Comparison of ENCODE assay signal across 13 cellular contexts in genomic region chr3:115667175-115668065, GRCh38. TPM values are rescaled to one million over a fixed set of nuclear protein-coding genes. Genes with fewer than 3 reads are reported as not detected.
DNase-seq lines count a peak whose midpoint lies in the region; ATAC-seq and TF ChIP-seq lines count a peak whose summit lies in the region.
"Had no signal": no experiment of that assay in that cellular context is flagged by ENCODE, and none has a peak within 500 bp of the region (broad histone marks: within the 10 kb centered on the region; RNA-seq: fewer than 3 reads in every experiment).

No MANE protein-coding gene starts in this region.

- no peak for DNase-seq in RWPE2 (ENCODE audit: low spot score)
- peak; percentile 16 for DNase-seq in iPS-NIHi11 (ENCODE audit: low spot score)
- no peak for DNase-seq in NCI-H2081 treated with DMSO at 0.1 percent for 48 hours (lab: John Stamatoyannopoulos, UW)
- DNase-seq in NCI-H1436 (lab: John Stamatoyannopoulos, UW): no peak
- no peak for DNase-seq in H4 (ENCODE audit: low spot score)
- DNase-seq: activated CD4-positive, alpha-beta T cell treated with anti-CD3 and anti-CD28 coated beads, Interleukin-2, amount 50 U/mL, for 1 hour; DND-41; stimulated activated naive CD4-positive, alpha-beta T cell treated with Interleukin-2 at 50 U/mL for 16 hours had no signal

- H3K4me3 ChIP-seq in RWPE2 (ENCODE audit: severe bottlenecking): no peak overlapping the region

- H3K36me3 ChIP-seq in RWPE2 (ENCODE audit: low read depth): no peaks in the 10 kb centered on the region

- H3K4me1 ChIP-seq in RWPE2 (ENCODE audit: insufficient read depth, poor library complexity, severe bottlenecking): peaks cover 6% of the 10 kb centered on the region

- peak; percentile 8 for TF ChIP-seq CTCF in GM12873 (IDR thresholded peaks at IDR 0.05; ENCODE audit: insufficient read depth, low read depth, low read length, missing control alignments)
- TF ChIP-seq CTCF in RWPE2 (IDR thresholded peaks at IDR 0.05; ENCODE audit: poor library complexity, severe bottlenecking): no peak

- ATAC-seq in GM21717 (IDR thresholded peaks at IDR 0.05; ENCODE audit: unreplicated experiment): peak; percentile 65
- peak; percentile 58; the same call in 2 of the 3 replicates for ATAC-seq in RWPE2 (ENCODE audit: low read depth)
- no peak for ATAC-seq in HG02588 (IDR thresholded peaks at IDR 0.05; ENCODE audit: unreplicated experiment)
- ATAC-seq: sciatic nerve had no signal

- H3K27ac ChIP-seq in RWPE2 (ENCODE audit: poor library complexity, severe bottlenecking): no peak overlapping the region

- no peaks in the 10 kb centered on the region for H3K9me3 ChIP-seq in RWPE2 (ENCODE audit: severe bottlenecking)

- H3K27me3 ChIP-seq in RWPE2 (ENCODE audit: insufficient read depth, poor library complexity, severe bottlenecking): no peaks in the 10 kb centered on the region

RNA-seq across cellular contexts. Expression of gene GAP43, which starts 44.1 kb away (rescaled TPM):
- total RNA-seq in H4 (2014; rRNA removed; shearing (Covaris generic)): 0.10 and 1.2 TPM in 2 replicates
- total RNA-seq: dermis microvascular lymphatic vessel endothelial cell had no signal
